In the genomic region with DNA sequence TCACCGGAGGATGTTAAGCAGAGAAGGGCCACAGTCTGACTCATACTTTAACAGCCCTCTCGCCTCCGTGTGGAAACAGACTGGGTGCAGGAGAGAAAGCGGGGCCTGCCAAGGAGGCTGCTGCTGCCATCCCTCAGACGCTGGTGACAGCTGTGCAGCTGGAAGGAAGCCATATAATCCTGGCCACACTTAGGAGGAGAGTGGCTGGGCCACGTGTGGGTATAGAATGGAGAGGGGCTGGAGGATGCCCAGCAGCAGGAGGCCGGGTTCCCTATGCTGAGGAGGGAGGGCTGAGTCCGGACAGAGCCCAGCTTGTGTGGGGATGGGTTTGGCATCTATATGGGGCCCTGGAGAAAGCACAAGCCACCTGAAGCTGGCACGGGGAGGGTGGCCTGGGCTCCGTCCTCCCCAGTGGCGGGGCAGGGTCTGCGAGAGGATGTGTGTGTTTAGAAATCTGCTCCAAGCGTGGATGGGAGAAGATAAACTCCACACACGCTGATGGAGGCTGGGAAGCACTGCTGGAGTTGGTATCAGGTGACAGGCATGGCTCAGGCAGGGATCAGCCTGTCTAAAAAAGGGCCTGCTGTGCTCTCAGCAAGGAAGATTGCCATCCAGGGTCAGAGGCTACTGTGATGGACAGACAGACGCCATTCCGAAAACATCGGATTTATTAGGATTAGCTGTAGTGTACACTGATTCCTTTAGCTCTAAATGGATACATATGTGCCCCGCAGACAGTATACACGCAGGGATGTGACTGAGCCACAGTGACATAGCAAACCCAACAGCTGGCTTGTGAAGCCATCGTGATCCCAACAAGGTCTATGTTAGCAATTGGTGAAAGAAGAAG, we compare ENCODE assay signal across 9 cellular contexts. TPM values are rescaled to one million over a fixed set of nuclear protein-coding genes. Genes with fewer than 3 reads are reported as not detected.
A peak's percentile ranks its signal among the peaks of the same experiment; 100 is the strongest.
DNase-seq lines count a peak whose midpoint lies in the region; ATAC-seq, FAIRE-seq and TF ChIP-seq lines count a peak whose summit lies in the region.
"Had no signal": no experiment of that assay in that cellular context is flagged by ENCODE, and none has a peak within 500 bp of the region (broad histone marks: within the 10 kb centered on the region; RNA-seq: fewer than 3 reads in every experiment).

No MANE protein-coding gene starts in this region.

- peak overlapping the region in 1 of 2 experiments; percentile 47 for H2BK12ac ChIP-seq in mesenchymal stem cell (ENCODE audit: low read length in 2 of 2)

- peak overlapping the region in 1 of 2 experiments; percentile 3 for H3K4ac ChIP-seq in mesenchymal stem cell (ENCODE audit: low read depth in 1 of 2, low read length in 2 of 2)

- no peak overlapping the region for H2AFZ ChIP-seq in mesenchymal stem cell (ENCODE audit: low read depth, low read length)

- peaks cover 10% of the 10 kb centered on the region for H3K79me1 ChIP-seq in mesenchymal stem cell (replicated peaks; ENCODE audit: low read length, poor library complexity, severe bottlenecking)

- DNase-seq in activated naive CD4-positive, alpha-beta T cell treated with anti-CD3 and anti-CD28 coated beads, Interleukin-2, amount 50 U/mL, for 16 hours = peak; percentile 2
- no peak for DNase-seq in activated naive CD4-positive, alpha-beta T cell (lab: John Stamatoyannopoulos, UW)
- DNase-seq in astrocyte of the spinal cord (ENCODE audit: low read depth, low spot score) (peak; percentile 46), mesenchymal stem cell (peak; percentile 46), aorta (peak; percentile 73 to 78), HUDEP-2 (lab: John Stamatoyannopoulos, UW; ENCODE audit: unreplicated experiment in 76 of 76) (no peak), dedifferentiated amniotic fluid mesenchymal stem cell (ENCODE audit: extremely low spot score) (no peak), H54 (ENCODE audit: insufficient read length, low spot score) (no peak)
- DNase-seq: NCI-H1048 had no signal

- H3K27me3 ChIP-seq in mesenchymal stem cell (ENCODE audit: control insufficient read depth in 1 of 2, insufficient read depth in 1 of 2, low read length in 2 of 2) (no peaks in the 10 kb centered on the region), aorta (ENCODE audit: control insufficient read depth in 1 of 2, insufficient read depth in 2 of 2, low read length in 1 of 2) (no peaks in the 10 kb centered on the region)

- H2BK5ac ChIP-seq in mesenchymal stem cell (ENCODE audit: low read depth, low read length, poor library complexity, severe bottlenecking) = no peak overlapping the region

- H2AK5ac ChIP-seq in mesenchymal stem cell (ENCODE audit: low read length, severe bottlenecking) = peak overlapping the region; percentile 95

- no peaks in the 10 kb centered on the region for H3K9me3 ChIP-seq in mesenchymal stem cell (ENCODE audit: control insufficient read depth, low read length)
- no peaks in the 10 kb centered on the region for H3K9me3 ChIP-seq in aorta (ENCODE audit: control insufficient read depth, low read length)

- H3K14ac ChIP-seq in mesenchymal stem cell (ENCODE audit: low read length in 2 of 2) = no peak overlapping the region

- in situ Hi-C loops in astrocyte of the spinal cord (cut with HindIII; ENCODE audit: low sequenced_read_pairs) = no loop called here

- H3K4me1 ChIP-seq in mesenchymal stem cell (ENCODE audit: control insufficient read depth, insufficient read depth, low read depth, low read length) = peaks cover 48% of the 10 kb centered on the region
- H3K4me1 ChIP-seq in aorta (ENCODE audit: control insufficient read depth in 1 of 2, insufficient read depth in 2 of 2, low read length in 2 of 2) = no peaks in the 10 kb centered on the region

- FAIRE-seq in H54 (lab: Jason Lieb, UNC) = no peak

- intact Hi-C loops in aorta (cut with DNase I) = loop anchor here in 1 of 2 donors (2.0 kb wide), 1 partner anchor 134 kb away; a partner anchor contains a TSS

- H3K9ac ChIP-seq in mesenchymal stem cell (ENCODE audit: low read length) = no peak overlapping the region

- peak overlapping the region; percentile 52 for H2BK15ac ChIP-seq in mesenchymal stem cell (ENCODE audit: low read depth, poor library complexity, severe bottlenecking)

- peak; percentile 30 for ATAC-seq in aorta (ENCODE audit: low FRiP score)

- H3K23ac ChIP-seq in mesenchymal stem cell (ENCODE audit: low read length in 2 of 2) = no peak overlapping the region

- 73% methylated on average over 19 of the region's 20 CpGs for WGBS in mesenchymal stem cell
- 34 to 35% methylated on average over 20 of the region's 20 CpGs for WGBS in aorta, 2 donors

- TF ChIP-seq CTCF in astrocyte of the spinal cord (IDR thresholded peaks at IDR 0.05; ENCODE audit: low read depth, low read length) = no peak

- no peak overlapping the region for H3K4me2 ChIP-seq in mesenchymal stem cell (ENCODE audit: low read length, poor library complexity, severe bottlenecking)

- peak overlapping the region; percentile 35 for H4K8ac ChIP-seq in mesenchymal stem cell (ENCODE audit: low read length)

- H3K4me3 ChIP-seq in astrocyte of the spinal cord (ENCODE audit: low read depth, low read length) = no peak overlapping the region
- no peak overlapping the region for H3K4me3 ChIP-seq in mesenchymal stem cell (ENCODE audit: insufficient read depth in 1 of 2, low read depth in 1 of 2, low read length in 2 of 2)
- H3K4me3 ChIP-seq in aorta (ENCODE audit: low read length in 2 of 2) = no peak overlapping the region

- peak overlapping the region; percentile 59 for H4K91ac ChIP-seq in mesenchymal stem cell (ENCODE audit: low read length)

- no peak overlapping the region for H2BK120ac ChIP-seq in mesenchymal stem cell (ENCODE audit: low read depth, low read length)

- no peak for TF ChIP-seq POLR2A in H54 (IDR thresholded peaks at IDR 0.05; ENCODE audit: low read depth, low read length)

- H3K18ac ChIP-seq in mesenchymal stem cell (ENCODE audit: low read depth in 1 of 2, low read length in 2 of 2) = peak overlapping the region in 1 of 2 experiments; percentile 67

- H3K27ac ChIP-seq in mesenchymal stem cell (ENCODE audit: low read length, poor library complexity, severe bottlenecking) (no peak overlapping the region), aorta (ENCODE audit: low read depth in 1 of 2, low read length in 2 of 2) (peak overlapping the region in 1 of 2 donors; percentile 49)

- H3K36me3 ChIP-seq in mesenchymal stem cell (ENCODE audit: control insufficient read depth in 1 of 2, insufficient read depth in 2 of 2, low read depth in 1 of 2, low read length in 2 of 2) = peaks cover 33 to 35% of the 10 kb centered on the region in 2 experiments
- H3K36me3 ChIP-seq in aorta (ENCODE audit: control insufficient read depth in 1 of 2, insufficient read depth in 2 of 2, low read length in 1 of 2) = no peaks in the 10 kb centered on the region

RNA-seq across cellular contexts. Expression of a gene that starts 15.9 kb away (rescaled TPM):
- polyA plus RNA-seq in mesenchymal stem cell (2013, experiment 1 of 2) = 6.8 TPM
- 6.6 TPM for polyA plus RNA-seq in mesenchymal stem cell (2013, experiment 2 of 2)
- 10 to 100 TPM; 49.8 to 75.4 TPM for total RNA-seq in aorta
- polyA plus RNA-seq in aorta = 100 to 1,000 TPM in 1 of 2 donors, 10 to 100 TPM in 1; 28.7 to 263 TPM

RNA-seq across cellular contexts. Expression of a gene that starts 59.7 kb away (rescaled TPM):
- 0.83 TPM for polyA plus RNA-seq in mesenchymal stem cell (2013, experiment 1 of 2)
- polyA plus RNA-seq in mesenchymal stem cell (2013, experiment 2 of 2) = 0.82 TPM
- total RNA-seq in aorta = 1 to 10 TPM; 2.2 to 4.0 TPM
- 1 to 10 TPM; 1.3 to 1.9 TPM for polyA plus RNA-seq in aorta

Comparison
In these comparisons a context has a peak if more than half of its experiments do, and no peak if none do; other contexts are left out.
1. DNase-seq: peak in activated naive CD4-positive, alpha-beta T cell treated with anti-CD3 and anti-CD28 coated beads, Interleukin-2, amount 50 U/mL, for 16 hours (single experiment), astrocyte of the spinal cord (single experiment), mesenchymal stem cell (single experiment) and aorta (2 of 2); none in activated naive CD4-positive, alpha-beta T cell (0 of 4), HUDEP-2 (0 of 76), dedifferentiated amniotic fluid mesenchymal stem cell (single experiment) and H54 (single experiment).